ENCODE assay signal across 8 cellular contexts in genomic region chr7:91636129-91636724, GRCh38.
A peak's percentile ranks its signal among the peaks of the same experiment; 100 is the strongest.
DNase-seq lines count a peak whose midpoint lies in the region; ATAC-seq and TF ChIP-seq lines count a peak whose summit lies in the region.

No MANE protein-coding gene starts in this region.

- DNase-seq in EL: peak; percentile 24
- peak; percentile 16 for DNase-seq in HFFc6
- peak; percentile 47 for DNase-seq in NT2/D1 (ENCODE audit: low read depth, low spot score)
- DNase-seq in fibroblast of mammary gland (ENCODE audit: low read depth): peak; percentile 43
- no peak for DNase-seq in gastrocnemius medialis
- DNase-seq in activated CD8-positive, alpha-beta memory T cell treated with anti-CD3 and anti-CD28 coated beads, Interleukin-2, amount 50 U/mL, for 48 hours: no peak
- no peak for DNase-seq in T-helper 9 cell
- DNase-seq in NCI-H1436 treated with DMSO at 0.1 percent for 48 hours (lab: John Stamatoyannopoulos, UW): no peak

- H3K4me3 ChIP-seq in NT2/D1 (ENCODE audit: insufficient read length, low read depth) (no peak overlapping the region), fibroblast of mammary gland (ENCODE audit: control insufficient read depth, low read depth, low read length) (no peak overlapping the region), gastrocnemius medialis (no peak overlapping the region)

- no peak for ATAC-seq in gastrocnemius medialis

- no peak overlapping the region for H3K27ac Mint-ChIP-seq in HFFc6

- no peaks in the 10 kb centered on the region for H3K36me3 Mint-ChIP-seq in HFFc6 (ENCODE audit: low read depth)

- no peaks in the 10 kb centered on the region for H3K9me3 Mint-ChIP-seq in HFFc6

- intact Hi-C loops in gastrocnemius medialis (cut with DNase I; ENCODE audit: low total_unique reads): loop anchor here (10.0 kb wide), 1 partner anchor 551 kb away; no protein-coding TSS in a partner anchor

- no peak overlapping the region for H3K9ac ChIP-seq in NT2/D1 (ENCODE audit: insufficient read length, low read depth)

- H3K36me3 ChIP-seq in NT2/D1 (ENCODE audit: insufficient read depth, insufficient read length, low read length) (no peaks in the 10 kb centered on the region), gastrocnemius medialis (no peaks in the 10 kb centered on the region)

- H3K4me1 ChIP-seq in NT2/D1 (ENCODE audit: insufficient read depth, insufficient read length): no peaks in the 10 kb centered on the region
- no peaks in the 10 kb centered on the region for H3K4me1 ChIP-seq in gastrocnemius medialis

- TF ChIP-seq POLR2A in gastrocnemius medialis (IDR thresholded peaks at IDR 0.05): no peak

- H3K9me3 ChIP-seq in NT2/D1 (ENCODE audit: insufficient read depth, low read length): no peaks in the 10 kb centered on the region
- H3K9me3 ChIP-seq in gastrocnemius medialis: no peaks in the 10 kb centered on the region

- H3K27me3 ChIP-seq in NT2/D1 (ENCODE audit: insufficient read depth, insufficient read length): no peaks in the 10 kb centered on the region
- H3K27me3 ChIP-seq in gastrocnemius medialis: no peaks in the 10 kb centered on the region

- H3K27ac ChIP-seq in gastrocnemius medialis: no peak overlapping the region

- no peaks in the 10 kb centered on the region for H3K4me1 Mint-ChIP-seq in HFFc6 (ENCODE audit: low read depth)

- in situ Hi-C loops in gastrocnemius medialis (cut with MboI; ENCODE audit: low sequenced_read_pairs in 4 of 4): no loop called here

- TF ChIP-seq CTCF in HFFc6 (IDR thresholded peaks at IDR 0.05): peak; percentile 78
- peak; percentile 59 for TF ChIP-seq CTCF in fibroblast of mammary gland (conservative IDR thresholded peaks at IDR 0.05; ENCODE audit: control insufficient read depth, insufficient read depth, low read depth, low read length)
- peak in 4 of 5 experiments; percentile 20 to 48 (median 34) for TF ChIP-seq CTCF in gastrocnemius medialis (IDR thresholded peaks at IDR 0.05 in 4 of 5, conservative IDR thresholded peaks at IDR 0.05 in 1 of 5)

- H3K27me3 Mint-ChIP-seq in HFFc6 (ENCODE audit: insufficient read depth): peaks cover 3% of the 10 kb centered on the region

- no peak overlapping the region for H3K4me3 Mint-ChIP-seq in HFFc6

Comparison
In these comparisons a context has a peak if more than half of its experiments do, and no peak if none do; other contexts are left out.
1. DNase-seq: peak in EL (single experiment), HFFc6 (single experiment), NT2/D1 (single experiment) and fibroblast of mammary gland (single experiment); none in gastrocnemius medialis (0 of 2), activated CD8-positive, alpha-beta memory T cell treated with anti-CD3 and anti-CD28 coated beads, Interleukin-2, amount 50 U/mL, for 48 hours (single experiment), T-helper 9 cell (single experiment) and NCI-H1436 treated with DMSO at 0.1 percent for 48 hours (single experiment).
2. Peak in every context shown above with its lines, with median percentiles within 50 percentile points of each other: CTCF ChIP-seq.